In genomic region chr2:142307086-142307485, GRCh38 we compare ENCODE assay signal across 18 cellular contexts.
"Had no signal": no experiment of that assay in that cellular context is flagged by ENCODE, and none has a peak within 500 bp of the region (broad histone marks: within the 10 kb centered on the region; RNA-seq: fewer than 3 reads in every experiment).

No MANE protein-coding gene starts in this region.

- FAIRE-seq: colon, pancreas had no signal

- H3K27ac ChIP-seq: heart left ventricle, pancreas, right lobe of liver, stomach, thoracic aorta, transverse colon had no signal

- H3K4me1 ChIP-seq: heart left ventricle, pancreas, right lobe of liver, stomach, transverse colon had no signal

- H3K36me3 ChIP-seq: heart left ventricle, pancreas, right lobe of liver, stomach, thoracic aorta, transverse colon had no signal

- H3K4me3 ChIP-seq: heart left ventricle, mucosa of descending colon, pancreas, right lobe of liver, stomach, thoracic aorta, transverse colon had no signal

- DNase-seq: cerebellar nuclear complex; effector memory CD8-positive, alpha-beta T cell; erythroblast; foreskin melanocyte; heart left ventricle; hippocampal formation; mucosa of descending colon; naive thymus-derived CD8-positive, alpha-beta T cell; nucleus accumbens; pancreas; right lobe of liver; stimulated activated CD4-positive, alpha-beta T cell treated with anti-CD3 and anti-CD28 coated beads, Interleukin-12 subunit alpha, Interleukin-12 subunit beta, amount 100 ng/mL, for 4 hours; stimulated activated naive CD4-positive, alpha-beta T cell; stomach; substantia nigra; transverse colon had no signal

- H3K27me3 ChIP-seq: heart left ventricle, pancreas, right lobe of liver, stomach, transverse colon had no signal

- H3K9me3 ChIP-seq: pancreas, right lobe of liver, thoracic aorta, transverse colon had no signal

- ATAC-seq: effector memory CD8-positive, alpha-beta T cell; heart left ventricle; mucosa of descending colon; naive thymus-derived CD8-positive, alpha-beta T cell; pancreas; right lobe of liver had no signal
